In the genomic region with DNA sequence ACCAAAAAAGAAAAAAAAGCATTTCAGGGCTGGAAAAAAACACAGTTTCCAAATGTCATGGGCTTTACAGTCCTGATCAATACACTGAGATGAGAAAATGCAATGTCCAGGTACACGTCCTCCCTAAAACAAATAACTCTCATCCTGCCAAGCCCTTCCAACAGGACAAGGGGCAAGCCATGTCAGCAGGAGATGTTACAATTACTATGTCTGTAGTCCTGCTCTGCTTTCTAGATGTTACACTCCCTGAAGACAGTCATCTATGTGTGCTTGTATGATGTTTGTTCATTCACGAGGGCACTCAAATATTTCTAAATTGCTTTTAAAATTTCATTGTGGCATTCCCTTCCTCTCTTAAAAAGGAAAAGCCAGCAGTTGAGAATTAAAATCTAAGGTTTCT, we compare ENCODE assay signal across 25 cellular contexts.
DNase-seq lines count a peak whose midpoint lies in the region; ATAC-seq, FAIRE-seq and TF ChIP-seq lines count a peak whose summit lies in the region.
"Had no signal": no experiment of that assay in that cellular context is flagged by ENCODE, and none has a peak within 500 bp of the region (broad histone marks: within the 10 kb centered on the region; RNA-seq: fewer than 3 reads in every experiment).

No MANE protein-coding gene starts in this region.

- BruUV-seq in Panc1 (replicated peaks; lab: Mats Ljungman, UMichigan) = no TSS peak

- H3K4me1 ChIP-seq in Panc1 (ENCODE audit: control insufficient read depth, insufficient read depth, low read length) (peaks cover 28% of the 10 kb centered on the region), H1 (replicated peaks in 1 of 4; ENCODE audit: control insufficient read depth in 3 of 4, insufficient read depth in 4 of 4, low read length in 3 of 4) (peaks cover 0 to 15% (median 11%) of the 10 kb centered on the region in 4 experiments; a peak in 4 of 7 replicates), liver (ENCODE audit: control insufficient read depth in 4 of 4, insufficient read depth in 4 of 4, low read length in 3 of 4) (peaks cover 6 to 46% (median 25%) of the 10 kb centered on the region in 4 donors), stomach (peaks cover 8 to 78% (median 36%) of the 10 kb centered on the region in 4 donors)

- no peak overlapping the region for H2AK5ac ChIP-seq in H1 (ENCODE audit: low read depth, low read length)

- H3K79me2 ChIP-seq in H1 (ENCODE audit: control insufficient read depth in 1 of 2, insufficient read depth in 2 of 2, low read length in 2 of 2) = no peaks in the 10 kb centered on the region

- no peak for TF ChIP-seq POLR2A in H1 (IDR thresholded peaks at IDR 0.05; ENCODE audit: control extremely low read depth in 1 of 2, low read depth in 2 of 2, low read length in 2 of 2)
- no peak for TF ChIP-seq POLR2A in stomach (IDR thresholded peaks at IDR 0.05)

- no peak overlapping the region for H3K23ac ChIP-seq in H1 (ENCODE audit: insufficient read length)

- H4K20me1 ChIP-seq in H1 (replicated peaks in 1 of 2; ENCODE audit: control insufficient read depth in 1 of 2, insufficient read depth in 2 of 2, low read length in 2 of 2) = no peaks in the 10 kb centered on the region

- in situ Hi-C loops in Panc1 (cut with HindIII; ENCODE audit: low pct_unique_long_range_greater_than_20kb, low sequenced_read_pairs) = no loop called here

- no peak overlapping the region for H4K91ac ChIP-seq in H1 (replicated peaks; ENCODE audit: insufficient read length, low read length)

- H3K9me3 ChIP-seq in Panc1 (ENCODE audit: control insufficient read depth, insufficient read depth, low read depth, low read length) (no peaks in the 10 kb centered on the region), H1 (ENCODE audit: insufficient read depth in 2 of 2, low read depth in 1 of 2, low read length in 1 of 2) (no peaks in the 10 kb centered on the region), liver (ENCODE audit: control insufficient read depth in 4 of 4, low read length in 3 of 4) (no peaks in the 10 kb centered on the region), stomach (no peaks in the 10 kb centered on the region)
- H3K9me3 ChIP-seq: lower lobe of right lung, mucosa of descending colon, SK-N-SH, uterus had no signal

- no peak overlapping the region for H3K4ac ChIP-seq in H1 (replicated peaks; ENCODE audit: insufficient read length, low read depth, low read length)

- no peak overlapping the region for H2BK5ac ChIP-seq in H1 (ENCODE audit: low read depth, low read length)

- H2BK15ac ChIP-seq in H1 (ENCODE audit: low read length) = peak overlapping the region; percentile 62; the same call in 1 of the 2 replicates

- H2BK20ac ChIP-seq in H1 (ENCODE audit: low read length) = no peak overlapping the region

- H2BK120ac ChIP-seq in H1 (replicated peaks; ENCODE audit: low read depth, low read length) = no peak overlapping the region

- TF ChIP-seq EP300 in H1 (IDR thresholded peaks at IDR 0.05; ENCODE audit: borderline replicate concordance in 1 of 2, low read depth in 2 of 2, low read length in 2 of 2) (no peak), stomach (IDR thresholded peaks at IDR 0.05) (no peak)

- no peaks in the 10 kb centered on the region for H3K79me1 ChIP-seq in H1 (ENCODE audit: low read depth, low read length)

- TF ChIP-seq RAD21 in H1 (IDR thresholded peaks at IDR 0.05 in 1 of 2, conservative IDR thresholded peaks at IDR 0.05 in 1 of 2; ENCODE audit: low read depth in 2 of 2, low read length in 2 of 2) (no peak), liver (IDR thresholded peaks at IDR 0.05) (peak; percentile 33 to 57)

- H2AFZ ChIP-seq in H1 (ENCODE audit: low read length) = no peak overlapping the region
- H2AFZ ChIP-seq: GM23248 had no signal

- intact Hi-C loops in Panc1 (cut with micrococcal nuclease; ENCODE audit: unreplicated experiment) (no loop called here), stomach (cut with DNase I; ENCODE audit: low total_unique reads) (no loop called here)

- no peak for ATAC-seq in Panc1
- no peak for ATAC-seq in GM18873 (IDR thresholded peaks at IDR 0.05; ENCODE audit: low FRiP score, unreplicated experiment)
- no peak for ATAC-seq in activated CD4-positive, CD25-positive, alpha-beta regulatory T cell treated with anti-CD3 and anti-CD28 coated beads, Interleukin-2, amount 50 U/mL, for 24 hours
- ATAC-seq: activated CD8-positive, alpha-beta memory T cell treated with anti-CD3 and anti-CD28 coated beads, Interleukin-2, amount 10 ng/mL, durations not matched to agents 7 days and 5 days; mucosa of descending colon had no signal

- TF ChIP-seq CTCF in Panc1 (IDR thresholded peaks at IDR 0.05) = no peak
- no peak for TF ChIP-seq CTCF in H1 (IDR thresholded peaks at IDR 0.05; ENCODE audit: control extremely low read depth in 1 of 3, insufficient read depth in 1 of 3, low read depth in 1 of 3, low read length in 3 of 3)
- TF ChIP-seq CTCF in liver (IDR thresholded peaks at IDR 0.05; ENCODE audit: low read depth, low read length, missing input control) = no peak
- no peak for TF ChIP-seq CTCF in stomach (IDR thresholded peaks at IDR 0.05)

- no peak overlapping the region for H2BK12ac ChIP-seq in H1 (ENCODE audit: low read depth, low read length)

- no peak for FAIRE-seq in H1 (lab: Jason Lieb, UNC)
- FAIRE-seq: islet of Langerhans, small intestine had no signal

- H4K8ac ChIP-seq in H1 (ENCODE audit: extremely low read depth, insufficient read depth, low read length) = no peak overlapping the region

- H3K23me2 ChIP-seq in H1 (ENCODE audit: low read depth, low read length) = no peaks in the 10 kb centered on the region

- POLR2A ChIA-PET in Panc1 (lab: Charles Lee) (interaction anchor here (0.6 kb wide), 1 partner anchor 25 kb away, joined by 6 read pairs; no protein-coding TSS in a partner anchor), H1 (lab: Charles Lee; ENCODE audit: partially characterized antibody) (no interaction called here)

- no peak overlapping the region for H3K14ac ChIP-seq in H1 (ENCODE audit: insufficient read length)

- WGBS in H1 (ENCODE audit: extremely low coverage in 1 of 2, insufficient coverage in 1 of 2, insufficient read length in 1 of 2, insufficient replicate concordance in 2 of 2, low coverage in 1 of 2, low lambda C conversion rate in 2 of 2, missing lambda C conversion rate in 1 of 2), 2 experiments = 95% methylated on average over 2 of the region's 2 CpGs; no CpG with 5 or more reads in 1 of the 2 experiments
- whole genome bisulfite sequencing in liver = 30% methylated on average over 2 of the region's 2 CpGs
- 73 to 79% (median 75%) methylated on average over 2 of the region's 2 CpGs for WGBS in stomach, 5 donors

- no peak overlapping the region for H3K4me2 ChIP-seq in H1 (ENCODE audit: insufficient read depth in 1 of 2, low read depth in 2 of 2, low read length in 2 of 2)
- H3K4me2 ChIP-seq: SK-N-SH had no signal

- H3K36me3 ChIP-seq in Panc1 (ENCODE audit: control insufficient read depth, insufficient read depth, low read length) (no peaks in the 10 kb centered on the region), H1 (ENCODE audit: control insufficient read depth in 2 of 4, insufficient read depth in 4 of 4, low read length in 3 of 4) (no peaks in the 10 kb centered on the region), liver (ENCODE audit: control insufficient read depth in 4 of 4, insufficient read depth in 3 of 4, low read depth in 1 of 4, low read length in 3 of 4) (no peaks in the 10 kb centered on the region), stomach (peaks cover 0 to 4% (median 0%) of the 10 kb centered on the region in 4 donors)
- H3K36me3 ChIP-seq: lower lobe of right lung, uterus had no signal

- CTCF ChIA-PET in Panc1 (lab: Charles Lee) (interaction anchor here (0.6 kb wide), 1 partner anchor 60 kb away, joined by 3 read pairs; no protein-coding TSS in a partner anchor), H1 (lab: Charles Lee; ENCODE audit: partially characterized antibody) (interaction anchor here (0.6 to 12.8 kb wide), 5 partner anchors 9 to 27 kb away, joined by 3 to 95 read pairs (median 3); no protein-coding TSS in a partner anchor)

- H3K56ac ChIP-seq in H1 (replicated peaks; ENCODE audit: insufficient read length, low read depth, low read length) = no peak overlapping the region

- H3K4me3 ChIP-seq in Panc1 (ENCODE audit: low read depth in 2 of 2, low read length in 2 of 2) (no peak overlapping the region), H1 (ENCODE audit: extremely low read depth in 1 of 4, insufficient read depth in 2 of 4, low read depth in 3 of 4, low read length in 4 of 4) (no peak overlapping the region), liver (ENCODE audit: low read depth in 1 of 3, low read length in 3 of 3) (no peak overlapping the region), stomach (no peak overlapping the region)
- H3K4me3 ChIP-seq: GM23248, lower lobe of right lung, mucosa of descending colon, uterus had no signal

- H3K9ac ChIP-seq in H1 (replicated peaks in 1 of 4; ENCODE audit: extremely low read depth in 1 of 4, low read depth in 3 of 4, low read length in 3 of 4) = no peak overlapping the region
- H3K9ac ChIP-seq in liver (ENCODE audit: low read depth in 1 of 2, low read length in 2 of 2) = peak overlapping the region; percentile 67 to 93
- H3K9ac ChIP-seq: GM23248, SK-N-SH had no signal

- H3K27ac ChIP-seq in Panc1 (ENCODE audit: low read length) (peak overlapping the region; percentile 13; the same call in 1 of the 2 replicates), H1 (ENCODE audit: low read depth, low read length) (no peak overlapping the region), liver (ENCODE audit: low read depth in 1 of 2, low read length in 2 of 2) (peak overlapping the region; percentile 91 to 99), stomach (peak overlapping the region in 4 of 5 donors; percentile 28 to 95 (median 51))
- H3K27ac ChIP-seq: GM23248, lower lobe of right lung had no signal

- H4K5ac ChIP-seq in H1 (ENCODE audit: insufficient read length, low read depth, low read length) = no peak overlapping the region

- H3K27me3 ChIP-seq in Panc1 (ENCODE audit: control insufficient read depth, insufficient read depth, low read length) (no peaks in the 10 kb centered on the region), H1 (replicated peaks in 1 of 4; ENCODE audit: control insufficient read depth in 3 of 4, extremely low read depth in 1 of 4, insufficient read depth in 3 of 4, low read length in 3 of 4) (no peaks in the 10 kb centered on the region), liver (ENCODE audit: control insufficient read depth in 4 of 4, insufficient read depth in 4 of 4, low read length in 3 of 4) (no peaks in the 10 kb centered on the region), stomach (no peaks in the 10 kb centered on the region)
- H3K27me3 ChIP-seq: uterus had no signal

- DNase-seq in Panc1 (ENCODE audit: low read depth, low spot score) = no peak
- DNase-seq in H1 (ENCODE audit: low read depth in 1 of 2, low spot score in 2 of 2) = no peak
- no peak for DNase-seq in stomach
- no peak for DNase-seq in NCI-H446 treated with DMSO at 0.1 percent for 48 hours (lab: John Stamatoyannopoulos, UW)
- DNase-seq in NCI-H1417 (lab: John Stamatoyannopoulos, UW) = no peak
- DNase-seq: activated CD4-positive, alpha-beta T cell treated with anti-CD3 and anti-CD28 coated beads, Interleukin-2, amount 50 U/mL, for 4 hours; activated CD8-positive, alpha-beta memory T cell treated with anti-CD3 and anti-CD28 coated beads, Interleukin-2, amount 10 ng/mL, durations not matched to agents 7 days and 5 days; activated naive CD4-positive, alpha-beta T cell; CD4-positive, alpha-beta memory T cell; cerebellar nuclear complex; GM23248; lower lobe of right lung; mucosa of descending colon; NCI-H1048; NCI-H1694 treated with DMSO at 0.1 percent for 48 hours; NCI-H510A; nephron progenitor cell; SK-N-SH; small intestine; stimulated activated naive CD4-positive, alpha-beta T cell; uterus had no signal

- no peak overlapping the region for H3K18ac ChIP-seq in H1 (ENCODE audit: extremely low read depth, low read length)

Comparison
In these comparisons a context has a peak if more than half of its experiments do, and no peak if none do; other contexts are left out.
1. H3K9ac ChIP-seq: peak in liver (2 of 2); none in H1 (0 of 4).